20 cellular contexts compared by ENCODE assay signal in genomic region chr11:127816959-127817358, GRCh38.
DNase-seq lines count a peak whose midpoint lies in the region; ATAC-seq and TF ChIP-seq lines count a peak whose summit lies in the region.
"Had no signal": no experiment of that assay in that cellular context is flagged by ENCODE, and none has a peak within 500 bp of the region (broad histone marks: within the 10 kb centered on the region; RNA-seq: fewer than 3 reads in every experiment).

No MANE protein-coding gene starts in this region.

- H3K4me2 ChIP-seq in GM23248 (ENCODE audit: unreplicated experiment): no peak overlapping the region
- H3K4me2 ChIP-seq: GM23338, KMS-11 had no signal

- no peaks in the 10 kb centered on the region for H3F3A ChIP-seq in GM23248 (ENCODE audit: insufficient read depth)

- H3K9me3 ChIP-seq in GM23248 (ENCODE audit: low read depth) (no peaks in the 10 kb centered on the region), uterus (no peaks in the 10 kb centered on the region)
- H3K9me3 ChIP-seq: MG63 had no signal

- no peaks in the 10 kb centered on the region for H4K20me1 ChIP-seq in GM23248 (ENCODE audit: insufficient read depth)

- H3K27ac ChIP-seq in ACC112 (ENCODE audit: low read depth, low read length) (no peak overlapping the region), GM23248 (no peak overlapping the region), uterus (no peak overlapping the region)
- H3K27ac ChIP-seq: C4-2B, KMS-11, RWPE1 had no signal

- DNase-seq in GM23248: peak; percentile 6
- DNase-seq in NCI-H2029 (lab: John Stamatoyannopoulos, UW): peak; percentile 6
- no peak for DNase-seq in left colon
- DNase-seq in dedifferentiated amniotic fluid mesenchymal stem cell (ENCODE audit: extremely low spot score): no peak
- no peak for DNase-seq in uterus
- DNase-seq in GOT3 (lab: John Stamatoyannopoulos, UW): no peak
- DNase-seq: GF-D8, MG63, NCI-H1092 treated with DMSO at 0.1 percent for 48 hours, NCI-H146, NCI-H2081 treated with DMSO at 0.1 percent for 48 hours, SIG-M5, T-helper 1 cell had no signal

- TF ChIP-seq POLR2A in uterus (IDR thresholded peaks at IDR 0.05): no peak

- peak overlapping the region; percentile 43 for H3K4me3 ChIP-seq in ACC112 (ENCODE audit: low read depth, low read length)
- no peak overlapping the region for H3K4me3 ChIP-seq in GM23248
- no peak overlapping the region for H3K4me3 ChIP-seq in uterus
- H3K4me3 ChIP-seq: GM12878, GM23338, MG63 had no signal

- H3K4me1 ChIP-seq in ACC112 (ENCODE audit: control insufficient read depth, insufficient read depth, low read length, unreplicated experiment) (no peaks in the 10 kb centered on the region), GM23248 (ENCODE audit: insufficient read depth) (0 out of 2 replicates have a peak, but pooled peaks cover 7% of the 10 kb centered on the region), uterus (no peaks in the 10 kb centered on the region)

- peaks cover 20% of the 10 kb centered on the region for H3K27me3 ChIP-seq in ACC112 (ENCODE audit: insufficient read depth, low read length)
- H3K27me3 ChIP-seq in GM23248 (replicated peaks; ENCODE audit: insufficient read depth): peaks cover 35% of the 10 kb centered on the region
- H3K27me3 ChIP-seq in uterus: no peaks in the 10 kb centered on the region
- H3K27me3 ChIP-seq: MG63 had no signal

- TF ChIP-seq CTCF in uterus (IDR thresholded peaks at IDR 0.05): no peak

- no peaks in the 10 kb centered on the region for H3K79me2 ChIP-seq in ACC112 (ENCODE audit: control insufficient read depth, insufficient read depth, low read length, unreplicated experiment)
- no peaks in the 10 kb centered on the region for H3K79me2 ChIP-seq in GM23248 (ENCODE audit: insufficient read depth)

- H3K9ac ChIP-seq in GM23248: no peak overlapping the region
- H3K9ac ChIP-seq: KMS-11 had no signal

- H3K9me2 ChIP-seq in GM23248 (ENCODE audit: insufficient read depth): no peaks in the 10 kb centered on the region

- H3K36me3 ChIP-seq in ACC112 (ENCODE audit: insufficient read depth, low read length) (no peaks in the 10 kb centered on the region), GM23248 (ENCODE audit: low read depth) (no peaks in the 10 kb centered on the region), uterus (no peaks in the 10 kb centered on the region)
- H3K36me3 ChIP-seq: MG63 had no signal

- ATAC-seq in left colon: peak; percentile 66
- ATAC-seq: GM12878, GM23338, SK-N-SH treated with all-trans-retinoic acid at 6 μM for 48 hours had no signal

- in situ Hi-C loops in GM23248 (cut with MboI): no loop called here

- intact Hi-C loops in left colon (cut with DNase I, micrococcal nuclease) (no loop called here), uterus (cut with DNase I; ENCODE audit: low total_unique reads) (no loop called here)

- WGBS in GM23248 (ENCODE audit: low coverage in 1 of 2, low lambda C conversion rate in 2 of 2, missing lambda C conversion rate in 2 of 2), 2 experiments: 30 to 34% methylated on average over 2 of the region's 2 CpGs

- H2AFZ ChIP-seq in ACC112 (ENCODE audit: low read length, unreplicated experiment): no peak overlapping the region
- H2AFZ ChIP-seq in GM23248: no peak overlapping the region
- H2AFZ ChIP-seq: GM23338 had no signal

Comparison
In these comparisons a context has a peak if more than half of its experiments do, and no peak if none do; other contexts are left out.
1. DNase-seq: peak in GM23248 (single experiment) and NCI-H2029 (single experiment); none in left colon (0 of 2), dedifferentiated amniotic fluid mesenchymal stem cell (single experiment), uterus (0 of 2) and GOT3 (single experiment).